18 cellular contexts compared by ENCODE assay signal in genomic region chr3:32950516-32950915, GRCh38. TPM values are rescaled to one million over a fixed set of nuclear protein-coding genes. Genes with fewer than 3 reads are reported as not detected.
"Had no signal": no experiment of that assay in that cellular context is flagged by ENCODE, and none has a peak within 500 bp of the region (broad histone marks: within the 10 kb centered on the region; RNA-seq: fewer than 3 reads in every experiment).

No MANE protein-coding gene starts in this region.

- H3K9me3 Mint-ChIP-seq: mesothelial cell of epicardium, neural progenitor cell had no signal

- H3K36me3 Mint-ChIP-seq: mesothelial cell of epicardium, neural progenitor cell had no signal

- H3K27ac Mint-ChIP-seq: mesothelial cell of epicardium, neural progenitor cell had no signal

- H3K4me3 ChIP-seq: esophagus squamous epithelium, hepatocyte, lung, neural progenitor cell, spleen, thyroid gland had no signal

- ATAC-seq: sciatic nerve had no signal

- H3K9me3 ChIP-seq: esophagus squamous epithelium, spleen, thyroid gland had no signal

- H3K4me1 ChIP-seq: esophagus squamous epithelium, neural progenitor cell, thyroid gland had no signal

- H3K4me1 Mint-ChIP-seq: mesothelial cell of epicardium, neural progenitor cell had no signal

- H3K36me3 ChIP-seq: esophagus squamous epithelium, neural progenitor cell, spleen, thyroid gland had no signal

- DNase-seq: activated CD4-positive, CD25-positive, alpha-beta regulatory T cell; activated gamma-delta T cell; amniotic stem cell; esophagus squamous epithelium; islet precursor cell; SIG-M5; spleen; thyroid gland had no signal

- H3K27ac ChIP-seq: esophagus squamous epithelium, hepatocyte, neural progenitor cell, spleen, thyroid gland had no signal

- H3K4me3 Mint-ChIP-seq: mesothelial cell of epicardium, neural progenitor cell had no signal

- FAIRE-seq: colon had no signal

- H3K27me3 ChIP-seq: esophagus squamous epithelium, hepatocyte, neural progenitor cell, spleen, thyroid gland had no signal

RNA-seq across cellular contexts. Expression of gene CCR4, which starts 0.9 kb away (rescaled TPM):
- total RNA-seq: cardiac septum, fibroblast of villous mesenchyme, mesothelial cell of epicardium, myocyte, osteocyte had no signal
- polyA plus RNA-seq: hepatocyte had no signal
